ENCODE assay signal across 16 cellular contexts in genomic region chr9:137643921-137644320, GRCh38. TPM values are rescaled to one million over a fixed set of nuclear protein-coding genes. Genes with fewer than 3 reads are reported as not detected.
DNase-seq lines count a peak whose midpoint lies in the region; ATAC-seq and TF ChIP-seq lines count a peak whose summit lies in the region.
"Had no signal": no experiment of that assay in that cellular context is flagged by ENCODE, and none has a peak within 500 bp of the region (broad histone marks: within the 10 kb centered on the region; RNA-seq: fewer than 3 reads in every experiment).

No MANE protein-coding gene starts in this region.

- TF ChIP-seq CTCF in RWPE2 (IDR thresholded peaks at IDR 0.05; ENCODE audit: poor library complexity, severe bottlenecking), result no peak
- TF ChIP-seq CTCF in endothelial cell (IDR thresholded peaks at IDR 0.05; ENCODE audit: unreplicated experiment), result no peak
- no peak for TF ChIP-seq CTCF in spleen (IDR thresholded peaks at IDR 0.05 in 8 of 11, conservative IDR thresholded peaks at IDR 0.05 in 3 of 11)

- H3K4me1 ChIP-seq in RWPE2 (ENCODE audit: insufficient read depth, poor library complexity, severe bottlenecking), result no peaks in the 10 kb centered on the region
- H3K4me1 ChIP-seq in spleen, result peaks cover 17 to 96% (median 44%) of the 10 kb centered on the region in 6 donors
- H3K4me1 ChIP-seq: SJCRH30 had no signal

- no peaks in the 10 kb centered on the region for H3K9me3 Mint-ChIP-seq in activated T-cell treated with anti-CD3 and anti-CD28 coated beads, Interleukin-2, amount 50 U/mL, for 24 hours
- H3K9me3 Mint-ChIP-seq in endothelial cell (ENCODE audit: unreplicated experiment), result no peaks in the 10 kb centered on the region
- H3K9me3 Mint-ChIP-seq: CD8-positive, alpha-beta memory T cell had no signal

- 89 to 95% (median 92%) methylated on average over 14 of the region's 14 CpGs for WGBS in spleen, 5 donors

- H3K27me3 ChIP-seq in RWPE2 (ENCODE audit: insufficient read depth, poor library complexity, severe bottlenecking) (no peaks in the 10 kb centered on the region), spleen (replicated peaks in 1 of 7) (no peaks in the 10 kb centered on the region)
- H3K27me3 ChIP-seq: SJCRH30 had no signal

- H3K4me3 ChIP-seq in RWPE2 (ENCODE audit: severe bottlenecking), result no peak overlapping the region
- H3K4me3 ChIP-seq in spleen, result no peak overlapping the region
- H3K4me3 ChIP-seq: PC-9, SJCRH30 had no signal

- intact Hi-C loops in spleen (cut with DNase I; ENCODE audit: low total_unique reads), result no loop called here

- peaks cover 71% of the 10 kb centered on the region for H3K36me3 Mint-ChIP-seq in activated T-cell treated with anti-CD3 and anti-CD28 coated beads, Interleukin-2, amount 50 U/mL, for 24 hours (ENCODE audit: low read depth)
- peaks cover 32% of the 10 kb centered on the region for H3K36me3 Mint-ChIP-seq in endothelial cell (ENCODE audit: low read depth, unreplicated experiment)

- DNase-seq in activated T-cell treated with anti-CD3 and anti-CD28 coated beads, Interleukin-2, amount 50 U/mL, for 24 hours, result no peak
- DNase-seq in activated T-cell treated with anti-CD3 and anti-CD28 coated beads for 4 hours (no peak), RWPE2 (ENCODE audit: low spot score) (peak; percentile 34), endothelial cell (ENCODE audit: low spot score) (no peak), spleen (peak; percentile 38), RPMI8226 (no peak)
- DNase-seq: CD8-positive, alpha-beta memory T cell; KG1; NCI-H1417; NCI-H187 treated with DMSO at 0.1 percent for 48 hours; NCI-H226; NCI-H524 treated with DMSO at 0.1 percent for 48 hours; PC-9; SJCRH30 had no signal

- TF ChIP-seq POLR2A in spleen (IDR thresholded peaks at IDR 0.05), result no peak

- no peak for ATAC-seq in RWPE2 (ENCODE audit: low read depth)
- ATAC-seq in HG02938 (IDR thresholded peaks at IDR 0.05; ENCODE audit: unreplicated experiment), result no peak
- ATAC-seq in GM18873 (IDR thresholded peaks at IDR 0.05; ENCODE audit: low FRiP score, unreplicated experiment), result no peak

- no peaks in the 10 kb centered on the region for H3K27me3 Mint-ChIP-seq in activated T-cell treated with anti-CD3 and anti-CD28 coated beads, Interleukin-2, amount 50 U/mL, for 24 hours
- peaks cover 5% of the 10 kb centered on the region for H3K27me3 Mint-ChIP-seq in endothelial cell (ENCODE audit: unreplicated experiment)
- H3K27me3 Mint-ChIP-seq: CD8-positive, alpha-beta memory T cell had no signal

- H3K4me3 Mint-ChIP-seq in activated T-cell treated with anti-CD3 and anti-CD28 coated beads, Interleukin-2, amount 50 U/mL, for 24 hours, result no peak overlapping the region
- H3K4me3 Mint-ChIP-seq in endothelial cell (ENCODE audit: unreplicated experiment), result no peak overlapping the region

- H3K27ac ChIP-seq in RWPE2 (ENCODE audit: poor library complexity, severe bottlenecking) (no peak overlapping the region), spleen (peak overlapping the region in 1 of 8 donors; percentile 60)
- H3K27ac ChIP-seq: PC-9, SJCRH30 had no signal

- peaks cover 60% of the 10 kb centered on the region for H3K4me1 Mint-ChIP-seq in activated T-cell treated with anti-CD3 and anti-CD28 coated beads, Interleukin-2, amount 50 U/mL, for 24 hours (ENCODE audit: low read depth)
- peaks cover 23% of the 10 kb centered on the region for H3K4me1 Mint-ChIP-seq in endothelial cell (ENCODE audit: unreplicated experiment)

- H3K9me3 ChIP-seq in RWPE2 (ENCODE audit: severe bottlenecking) (no peaks in the 10 kb centered on the region), spleen (no peaks in the 10 kb centered on the region)
- H3K9me3 ChIP-seq: SJCRH30 had no signal

- H3K36me3 ChIP-seq in RWPE2 (ENCODE audit: low read depth) (peaks cover 22% of the 10 kb centered on the region), spleen (peaks cover 0 to 71% (median 4%) of the 10 kb centered on the region in 6 donors)
- H3K36me3 ChIP-seq: SJCRH30 had no signal

- peak overlapping the region; percentile 52 for H3K27ac Mint-ChIP-seq in activated T-cell treated with anti-CD3 and anti-CD28 coated beads, Interleukin-2, amount 50 U/mL, for 24 hours
- H3K27ac Mint-ChIP-seq in endothelial cell (ENCODE audit: unreplicated experiment), result peak overlapping the region; percentile 37

RNA-seq across cellular contexts. Expression of gene EHMT1, which starts 25.1 kb away (rescaled TPM):
- total RNA-seq in endothelial cell (ENCODE audit: unreplicated experiment), result 120 TPM
- total RNA-seq in spleen, result 100 to 1,000 TPM in 6 of 7 donors, 10 to 100 TPM in 1; 87.7 to 163 (median 130) TPM
- polyA plus RNA-seq in spleen, result 10 to 100 TPM; 35.5 to 60.9 (median 54.9) TPM

RNA-seq across cellular contexts. Expression of gene ARRDC1, which starts 38.4 kb away (rescaled TPM):
- 20.3 TPM for total RNA-seq in endothelial cell (ENCODE audit: unreplicated experiment)
- 10 to 100 TPM; 51.4 to 85.2 (median 70.2) TPM for total RNA-seq in spleen
- 100 to 1,000 TPM in 1 of 3 donors, 10 to 100 TPM in 2; 60.1 to 158 (median 95.1) TPM for polyA plus RNA-seq in spleen

RNA-seq across cellular contexts. Expression of gene ZMYND19, which starts 53.6 kb away (rescaled TPM):
- 25.6 TPM for total RNA-seq in endothelial cell (ENCODE audit: unreplicated experiment)
- total RNA-seq in spleen, result 10 to 100 TPM; 12.7 to 17.5 (median 15.3) TPM
- 10 to 100 TPM; 17.7 to 24.1 (median 17.8) TPM for polyA plus RNA-seq in spleen

Comparison
In these comparisons a context has a peak if more than half of its experiments do, and no peak if none do; other contexts are left out.
1. DNase-seq: peak in RWPE2 (single experiment) and spleen (single experiment); none in activated T-cell treated with anti-CD3 and anti-CD28 coated beads, Interleukin-2, amount 50 U/mL, for 24 hours (single experiment), activated T-cell treated with anti-CD3 and anti-CD28 coated beads for 4 hours (single experiment), endothelial cell (single experiment) and RPMI8226 (single experiment).